In genomic region chr12:106170285-106170684, GRCh38 we compare ENCODE assay signal across 1 cellular context.
TF ChIP-seq lines count a peak whose summit lies in the region.

No MANE protein-coding gene starts in this region.

TF ChIP-seq in IMR-90, 13 proteins besides CTCF, POLR2A, EP300 and RAD21 (continued from another document):
- TF ChIP-seq, protein P1, sequence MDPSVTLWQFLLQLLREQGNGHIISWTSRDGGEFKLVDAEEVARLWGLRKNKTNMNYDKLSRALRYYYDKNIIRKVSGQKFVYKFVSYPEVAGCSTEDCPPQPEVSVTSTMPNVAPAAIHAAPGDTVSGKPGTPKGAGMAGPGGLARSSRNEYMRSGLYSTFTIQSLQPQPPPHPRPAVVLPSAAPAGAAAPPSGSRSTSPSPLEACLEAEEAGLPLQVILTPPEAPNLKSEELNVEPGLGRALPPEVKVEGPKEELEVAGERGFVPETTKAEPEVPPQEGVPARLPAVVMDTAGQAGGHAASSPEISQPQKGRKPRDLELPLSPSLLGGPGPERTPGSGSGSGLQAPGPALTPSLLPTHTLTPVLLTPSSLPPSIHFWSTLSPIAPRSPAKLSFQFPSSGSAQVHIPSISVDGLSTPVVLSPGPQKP (IDR thresholded peaks at IDR 0.05; ENCODE audit: borderline replicate concordance, low read depth, low read length), result no peak
- TF ChIP-seq BHLHE40 (IDR thresholded peaks at IDR 0.05; ENCODE audit: low read depth, low read length) (no peak), MAFK (IDR thresholded peaks at IDR 0.05; ENCODE audit: low read depth, low read length) (peak; percentile 70), MAZ (IDR thresholded peaks at IDR 0.05; ENCODE audit: borderline replicate concordance, low read depth, low read length) (no peak), RCOR1 (IDR thresholded peaks at IDR 0.05; ENCODE audit: insufficient replicate concordance, low read length) (no peak), FOS (IDR thresholded peaks at IDR 0.05; ENCODE audit: low read depth, low read length) (no peak)
- TF ChIP-seq, protein P2, sequence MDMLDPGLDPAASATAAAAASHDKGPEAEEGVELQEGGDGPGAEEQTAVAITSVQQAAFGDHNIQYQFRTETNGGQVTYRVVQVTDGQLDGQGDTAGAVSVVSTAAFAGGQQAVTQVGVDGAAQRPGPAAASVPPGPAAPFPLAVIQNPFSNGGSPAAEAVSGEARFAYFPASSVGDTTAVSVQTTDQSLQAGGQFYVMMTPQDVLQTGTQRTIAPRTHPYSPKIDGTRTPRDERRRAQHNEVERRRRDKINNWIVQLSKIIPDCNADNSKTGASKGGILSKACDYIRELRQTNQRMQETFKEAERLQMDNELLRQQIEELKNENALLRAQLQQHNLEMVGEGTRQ (IDR thresholded peaks at IDR 0.05; ENCODE audit: low read depth, low read length), result no peak
